Comparison of ENCODE assay signal across 1 cellular context in genomic region chr16:66372078-66372897, GRCh38.
TF ChIP-seq lines count a peak whose summit lies in the region.

No MANE protein-coding gene starts in this region.

TF ChIP-seq in HepG2, 621 proteins besides CTCF, POLR2A, EP300 and RAD21 (continued from another document):
- no peak for TF ChIP-seq REST (IDR thresholded peaks at IDR 0.05; ENCODE audit: borderline replicate concordance in 1 of 2, low read depth in 1 of 2, low read length in 2 of 2)
- TF ChIP-seq PREB (CRISPR knock-in tag; IDR thresholded peaks at IDR 0.05) = no peak
- TF ChIP-seq ZNF549 (CRISPR knock-in tag; IDR thresholded peaks at IDR 0.05) = no peak
- TF ChIP-seq ZNF235 (CRISPR knock-in tag; IDR thresholded peaks at IDR 0.05; ENCODE audit: borderline replicate concordance) = no peak
TF ChIP-seq in HepG2: peak in this region for 1.
